In the genomic region with DNA sequence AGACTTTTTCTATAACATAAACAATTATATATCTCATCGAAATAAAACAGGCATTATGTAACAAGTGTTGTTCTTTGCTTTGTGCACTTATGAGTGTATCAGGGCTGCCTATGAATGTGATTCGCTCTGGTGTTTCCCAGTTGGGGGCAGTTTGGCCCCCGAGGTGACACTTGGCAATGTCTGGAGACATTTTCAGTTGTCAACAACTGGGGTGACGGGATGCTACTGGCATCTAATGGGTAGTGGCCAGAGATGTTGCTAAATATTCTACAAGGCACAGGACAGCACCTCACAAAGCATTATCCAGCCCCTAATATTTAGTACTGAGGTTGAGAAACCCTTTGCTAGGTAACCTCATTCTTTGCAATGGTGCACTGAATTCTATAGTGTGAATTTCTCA, we compare ENCODE assay signal across 26 cellular contexts.
"Had no signal": no experiment of that assay in that cellular context is flagged by ENCODE, and none has a peak within 500 bp of the region (broad histone marks: within the 10 kb centered on the region; RNA-seq: fewer than 3 reads in every experiment).

No MANE protein-coding gene starts in this region.

- H3K27me3 ChIP-seq: body of pancreas, cardiac muscle cell, foreskin keratinocyte, neutrophil, pancreas, sigmoid colon, spleen, testis, vagina had no signal

- H3K36me3 ChIP-seq: cardiac muscle cell, neutrophil, pancreas, sigmoid colon, spleen, vagina, WERI-Rb-1 had no signal

- H3K27ac ChIP-seq: body of pancreas, cardiac muscle cell, foreskin keratinocyte, neutrophil, pancreas, testis, vagina, WERI-Rb-1 had no signal

- H3K9me3 ChIP-seq: body of pancreas, neutrophil, pancreas, sigmoid colon, testis, vagina had no signal

- H3K4me3 ChIP-seq: body of pancreas, cardiac muscle cell, lung, pancreas, sigmoid colon, spleen, testis, vagina had no signal

- ATAC-seq: activated CD8-positive, alpha-beta memory T cell treated with anti-CD3 and anti-CD28 coated beads, Interleukin-2, amount 10 ng/mL, durations not matched to agents 7 days and 5 days; activated CD8-positive, alpha-beta T cell treated with anti-CD3 and anti-CD28 coated beads for 36 hours; activated naive CD8-positive, alpha-beta T cell treated with anti-CD3 and anti-CD28 coated beads, Interleukin-2, amount 50 U/mL, for 24 hours; foreskin keratinocyte; natural killer cell treated with Interleukin-12 subunit alpha and Interleukin-12 subunit beta and Interleukin-15 and Interleukin-18, amount 100 ng/mL, for 72 hours had no signal

- H3K4me1 ChIP-seq: foreskin keratinocyte, pancreas had no signal

- DNase-seq: activated CD4-positive, alpha-beta T cell treated with anti-CD3 and anti-CD28 coated beads, Interleukin-2, amount 10 ng/mL, durations not matched to agents 7 days and 5 days; activated CD4-positive, CD25-positive, alpha-beta regulatory T cell treated with anti-CD3 and anti-CD28 coated beads, Interleukin-2, amount 50 U/mL, for 72 hours; activated CD8-positive, alpha-beta memory T cell treated with anti-CD3 and anti-CD28 coated beads, Interleukin-2, amount 10 ng/mL, durations not matched to agents 7 days and 5 days; activated CD8-positive, alpha-beta T cell treated with anti-CD3 and anti-CD28 coated beads for 36 hours; activated effector memory CD4-positive, alpha-beta T cell treated with anti-CD3 and anti-CD28 coated beads, Interleukin-2, amount 50 U/mL, for 16 hours; activated naive CD4-positive, alpha-beta T cell treated with anti-CD3 and anti-CD28 coated beads, Interleukin-2, amount 10 ng/mL, durations not matched to agents 7 days and 5 days; activated naive CD8-positive, alpha-beta T cell treated with anti-CD3 and anti-CD28 coated beads, Interleukin-2, amount 50 U/mL, for 24 hours; activated T-cell treated with anti-CD3 and anti-CD28 coated beads for 4 hours; dermis blood vessel endothelial cell; effector CD8-positive, alpha-beta T cell; erythroblast; foreskin keratinocyte; pancreas; sigmoid colon; spleen; stimulated activated CD4-positive, alpha-beta T cell treated with anti-CD3 and anti-CD28 coated beads, Interleukin-4, amount 100 ng/mL, for 1 hour; stimulated activated naive CD4-positive, alpha-beta T cell; SW 1271; testis; WERI-Rb-1 had no signal
